ENCODE assay signal across 11 cellular contexts in the genomic region with DNA sequence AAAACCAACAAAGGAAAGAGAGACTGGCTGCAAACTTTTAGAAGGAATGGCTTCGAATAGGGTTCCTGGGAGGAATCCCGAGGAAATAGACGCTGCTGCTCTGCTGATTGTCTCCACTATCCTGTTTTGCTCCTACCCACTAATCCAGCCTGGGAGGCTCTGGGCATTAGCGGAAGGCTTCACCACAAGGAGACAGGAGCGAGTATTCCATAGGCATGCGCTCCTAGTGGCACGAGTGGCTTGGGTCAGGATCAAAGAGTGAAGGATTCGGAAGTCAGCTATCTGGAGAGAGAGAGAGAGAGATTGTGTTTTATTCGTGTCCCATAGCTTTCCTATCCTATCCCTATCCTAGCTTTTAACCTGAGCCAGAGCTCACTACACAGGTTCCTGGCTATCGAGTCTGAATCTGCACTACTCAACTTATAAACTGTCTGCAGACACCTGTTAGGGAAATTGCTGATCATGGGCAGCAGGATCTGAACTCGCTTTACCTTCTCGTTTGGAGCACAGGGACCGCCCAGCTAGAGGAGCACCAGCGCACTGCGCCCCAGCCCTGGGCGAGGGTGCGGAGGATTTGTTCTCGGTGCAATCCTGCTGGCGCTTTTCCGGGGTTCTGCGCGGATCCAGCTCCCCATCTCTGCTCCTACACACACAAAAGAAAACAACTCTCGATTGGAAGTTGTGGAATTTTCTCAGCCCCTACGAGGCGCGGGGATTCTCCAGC. TPM values are rescaled to one million over a fixed set of nuclear protein-coding genes. Genes with fewer than 3 reads are reported as not detected.
DNase-seq lines count a peak whose midpoint lies in the region; ATAC-seq, FAIRE-seq and TF ChIP-seq lines count a peak whose summit lies in the region.
"Had no signal": no experiment of that assay in that cellular context is flagged by ENCODE, and none has a peak within 500 bp of the region (broad histone marks: within the 10 kb centered on the region; RNA-seq: fewer than 3 reads in every experiment).

No MANE protein-coding gene starts in this region.

- H4K5ac ChIP-seq in H9 (ENCODE audit: insufficient read length, low read depth, low read length), result no peak overlapping the region

- peaks cover 15% of the 10 kb centered on the region for H3K23me2 ChIP-seq in H9 (ENCODE audit: insufficient read length, low read depth, low read length, poor library complexity, severe bottlenecking)

- ATAC-seq in HG02885 (IDR thresholded peaks at IDR 0.05; ENCODE audit: poor library complexity, unreplicated experiment), result no peak
- ATAC-seq in HG03460 (IDR thresholded peaks at IDR 0.05; ENCODE audit: unreplicated experiment), result no peak
- no peak for ATAC-seq in GM19023 (IDR thresholded peaks at IDR 0.05; ENCODE audit: unreplicated experiment)

- H3K9me3 ChIP-seq in H9 (ENCODE audit: control insufficient read depth, low read depth, low read length) (no peaks in the 10 kb centered on the region), astrocyte (ENCODE audit: insufficient read depth, low read depth, low read length) (no peaks in the 10 kb centered on the region), iPS-15b (ENCODE audit: control insufficient read depth, insufficient read depth, low read length) (no peaks in the 10 kb centered on the region), esophagus squamous epithelium (no peaks in the 10 kb centered on the region)

- TF ChIP-seq CTCF in H9 (conservative IDR thresholded peaks at IDR 0.05) (peak; percentile 61), astrocyte (IDR thresholded peaks at IDR 0.05; ENCODE audit: insufficient read depth, low read depth, low read length) (peak; percentile 19), progenitor cell of endocrine pancreas (IDR thresholded peaks at IDR 0.05; ENCODE audit: unreplicated experiment) (peak; percentile 46), esophagus squamous epithelium (IDR thresholded peaks at IDR 0.05) (no peak)

- H3K4me2 ChIP-seq in H9 (ENCODE audit: insufficient read depth, insufficient read length, low read length) (peak overlapping the region; percentile 100), astrocyte (ENCODE audit: low read length) (peak overlapping the region; percentile 94)

- H3K36me3 Mint-ChIP-seq in H9 (ENCODE audit: insufficient read depth in 1 of 3, low read depth in 3 of 3) (no peaks in the 10 kb centered on the region; a peak in 1 of 7 replicates), astrocyte (ENCODE audit: low read depth, unreplicated experiment) (peaks cover 2% of the 10 kb centered on the region), progenitor cell of endocrine pancreas (ENCODE audit: insufficient read depth) (no peaks in the 10 kb centered on the region)

- no peak overlapping the region for H2AK5ac ChIP-seq in H9 (ENCODE audit: insufficient read length, low read length)

- no peaks in the 10 kb centered on the region for H4K20me1 ChIP-seq in H9 (ENCODE audit: control insufficient read depth, insufficient read depth, insufficient read length)
- no peaks in the 10 kb centered on the region for H4K20me1 ChIP-seq in astrocyte (ENCODE audit: insufficient read depth, low read length)

- no peak overlapping the region for H2BK20ac ChIP-seq in H9 (ENCODE audit: low read depth, low read length, poor library complexity, severe bottlenecking)

- FAIRE-seq in astrocyte (lab: Jason Lieb, UNC), result no peak
- FAIRE-seq: G401.6 had no signal

- H3K27me3 Mint-ChIP-seq in H9 (ENCODE audit: low read depth) (peaks cover 60% of the 10 kb centered on the region), astrocyte (ENCODE audit: low read depth, unreplicated experiment) (peaks cover 57% of the 10 kb centered on the region), progenitor cell of endocrine pancreas (peaks cover 65% of the 10 kb centered on the region)

- H3K27me3 ChIP-seq in H9 (ENCODE audit: insufficient read depth, low read length) (peaks cover 7% of the 10 kb centered on the region; the same call in 1 of the 2 replicates), astrocyte (ENCODE audit: insufficient read depth, low read length) (peaks cover 25% of the 10 kb centered on the region), iPS-15b (ENCODE audit: control insufficient read depth, insufficient read depth, low read length) (peaks cover 44% of the 10 kb centered on the region), esophagus squamous epithelium (peaks cover 0 to 66% (median 10%) of the 10 kb centered on the region in 4 donors)

- H3K4me1 ChIP-seq in H9 (ENCODE audit: insufficient read depth, low read length), result no peaks in the 10 kb centered on the region; the same call in 1 of the 2 replicates
- peaks cover 7% of the 10 kb centered on the region for H3K4me1 ChIP-seq in astrocyte (ENCODE audit: insufficient read depth, low read length)
- peaks cover 16% of the 10 kb centered on the region for H3K4me1 ChIP-seq in iPS-15b (ENCODE audit: control insufficient read depth, insufficient read depth, low read length)
- peaks cover 0 to 15% (median 7%) of the 10 kb centered on the region in 3 donors for H3K4me1 ChIP-seq in esophagus squamous epithelium

- no peak overlapping the region for H4K8ac ChIP-seq in H9 (replicated peaks; ENCODE audit: insufficient read length, low read depth, low read length)

- no peak overlapping the region for H2BK15ac ChIP-seq in H9 (ENCODE audit: low read depth, low read length)

- H2AFZ ChIP-seq in H9 (ENCODE audit: low read length) (peak overlapping the region; percentile 86), astrocyte (ENCODE audit: low read depth, low read length) (peak overlapping the region; percentile 78)

- peaks cover 17 to 42% of the 10 kb centered on the region in 2 experiments for H3K4me1 Mint-ChIP-seq in H9
- peaks cover 5% of the 10 kb centered on the region for H3K4me1 Mint-ChIP-seq in astrocyte (ENCODE audit: low read depth, unreplicated experiment)
- H3K4me1 Mint-ChIP-seq in progenitor cell of endocrine pancreas (ENCODE audit: low read depth), result peaks cover 9% of the 10 kb centered on the region

- H4K91ac ChIP-seq in H9 (ENCODE audit: insufficient read length, low read depth, low read length), result no peak overlapping the region

- no peak overlapping the region for H3K9ac ChIP-seq in H9 (ENCODE audit: extremely low read depth, insufficient read length, low read length)
- no peak overlapping the region for H3K9ac ChIP-seq in astrocyte (ENCODE audit: low read length)
- H3K9ac ChIP-seq in iPS-15b (ENCODE audit: low read depth, low read length), result no peak overlapping the region

- no peak overlapping the region for H2BK12ac ChIP-seq in H9 (ENCODE audit: insufficient read length, low read depth, low read length)

- no peaks in the 10 kb centered on the region for H3K36me3 ChIP-seq in astrocyte (ENCODE audit: insufficient read depth, low read length)
- no peaks in the 10 kb centered on the region for H3K36me3 ChIP-seq in iPS-15b (ENCODE audit: control insufficient read depth, insufficient read depth, low read length)
- H3K36me3 ChIP-seq in esophagus squamous epithelium, result no peaks in the 10 kb centered on the region

- peak; percentile 77 for DNase-seq in H9
- DNase-seq in astrocyte (ENCODE audit: low read depth), result no peak
- peak; percentile 20 for DNase-seq in progenitor cell of endocrine pancreas (ENCODE audit: low spot score, unreplicated experiment)
- DNase-seq in esophagus squamous epithelium (lab: John Stamatoyannopoulos, UW), result no peak
- DNase-seq: activated naive CD4-positive, alpha-beta T cell treated with Interleukin-2 at 50 U/mL for 16 hours; NCI-H2227 treated with DMSO at 0.1 percent for 48 hours had no signal

- H3K23ac ChIP-seq in H9 (ENCODE audit: insufficient read length, low read depth, low read length), result no peak overlapping the region

- H3K4me3 Mint-ChIP-seq in H9 (peak overlapping the region; percentile 75 to 89), astrocyte (ENCODE audit: unreplicated experiment) (peak overlapping the region; percentile 83), progenitor cell of endocrine pancreas (ENCODE audit: low read depth) (peak overlapping the region; percentile 79)

- no peak overlapping the region for H3K27ac ChIP-seq in H9 (ENCODE audit: insufficient read length, low read depth, low read length)
- H3K27ac ChIP-seq in astrocyte (ENCODE audit: low read depth, low read length), result no peak overlapping the region
- no peak overlapping the region for H3K27ac ChIP-seq in esophagus squamous epithelium

- no peak overlapping the region for H3K4ac ChIP-seq in H9 (ENCODE audit: low read depth, low read length)

- H3K79me2 ChIP-seq in H9 (ENCODE audit: insufficient read depth, low read length) (no peaks in the 10 kb centered on the region), astrocyte (ENCODE audit: insufficient read depth, low read length) (no peaks in the 10 kb centered on the region)

- no peaks in the 10 kb centered on the region for H3K9me3 Mint-ChIP-seq in H9
- H3K9me3 Mint-ChIP-seq in astrocyte (ENCODE audit: unreplicated experiment), result no peaks in the 10 kb centered on the region
- H3K9me3 Mint-ChIP-seq in progenitor cell of endocrine pancreas (ENCODE audit: low read depth), result no peaks in the 10 kb centered on the region

- no peak overlapping the region for H3K27ac Mint-ChIP-seq in H9
- H3K27ac Mint-ChIP-seq in astrocyte (ENCODE audit: unreplicated experiment), result peak overlapping the region; percentile 51
- H3K27ac Mint-ChIP-seq in progenitor cell of endocrine pancreas, result no peak overlapping the region

- H3K18ac ChIP-seq in H9 (ENCODE audit: insufficient read length, low read depth, low read length), result no peak overlapping the region

- intact Hi-C loops in esophagus squamous epithelium (cut with DNase I), result no loop called here

- H3K56ac ChIP-seq in H9 (ENCODE audit: insufficient read length, low read depth, low read length), result no peak overlapping the region

- no peaks in the 10 kb centered on the region for H3K79me1 ChIP-seq in H9 (ENCODE audit: insufficient read depth, low read depth, low read length, poor library complexity, severe bottlenecking)

- H3T11ph ChIP-seq in H9 (ENCODE audit: low read length), result no peak overlapping the region

- no peak for TF ChIP-seq POLR2A in esophagus squamous epithelium (IDR thresholded peaks at IDR 0.05)

- WGBS in H9 (ENCODE audit: extremely low coverage, insufficient read length, low lambda C conversion rate), result no CpG with 5 or more reads among the region's 26 CpGs
- WGBS in esophagus squamous epithelium, 2 donors, result 2 to 17% methylated on average over 19 to 25 of the region's 26 CpGs

- H2BK5ac ChIP-seq in H9 (ENCODE audit: insufficient read length, low read length), result no peak overlapping the region

- H3K14ac ChIP-seq in H9 (ENCODE audit: insufficient read depth, low read length), result no peak overlapping the region

- H3K4me3 ChIP-seq in astrocyte (ENCODE audit: insufficient read depth, low read depth, low read length) (peak overlapping the region; percentile 52), iPS-15b (ENCODE audit: low read depth, low read length) (peak overlapping the region; percentile 57), esophagus squamous epithelium (peak overlapping the region in 2 of 4 donors; percentile 18 to 45)

- no peak overlapping the region for H2BK120ac ChIP-seq in H9 (ENCODE audit: low read depth, low read length, poor library complexity, severe bottlenecking)

RNA-seq across cellular contexts. Expression of a gene that starts 0.7 kb away (rescaled TPM):
- total RNA-seq in H9 (2021) (0.09 TPM in 1 of 2 replicates, not detected in the other), astrocyte (0.09 TPM in 1 of 2 replicates, not detected in the other), progenitor cell of endocrine pancreas (not detected in 2 replicates), esophagus squamous epithelium (not detected)

Comparison
In these comparisons a context has a peak if more than half of its experiments do, and no peak if none do; other contexts are left out.
1. DNase-seq: peak in H9 (single experiment) and progenitor cell of endocrine pancreas (single experiment); none in astrocyte (single experiment) and esophagus squamous epithelium (single experiment).
2. CTCF ChIP-seq: peak in H9 (single experiment), astrocyte (single experiment) and progenitor cell of endocrine pancreas (single experiment); none in esophagus squamous epithelium (0 of 6).
3. Peak in every context shown above with its lines, with median percentiles within 50 percentile points of each other: H3K4me3 Mint-ChIP-seq.